ENCODE assay signal across 14 cellular contexts in genomic region chr7:26449175-26450165, GRCh38.
DNase-seq lines count a peak whose midpoint lies in the region; ATAC-seq, FAIRE-seq and TF ChIP-seq lines count a peak whose summit lies in the region.
"Had no signal": no experiment of that assay in that cellular context is flagged by ENCODE, and none has a peak within 500 bp of the region (broad histone marks: within the 10 kb centered on the region; RNA-seq: fewer than 3 reads in every experiment).

No MANE protein-coding gene starts in this region.

- no peaks in the 10 kb centered on the region for H3K27me3 Mint-ChIP-seq in astrocyte (ENCODE audit: low read depth, unreplicated experiment)
- H3K27me3 Mint-ChIP-seq in CD4-positive, alpha-beta T cell: peaks cover 20% of the 10 kb centered on the region

- peak overlapping the region; percentile 76 for H3K27ac Mint-ChIP-seq in astrocyte (ENCODE audit: unreplicated experiment)
- H3K27ac Mint-ChIP-seq in CD4-positive, alpha-beta T cell: no peak overlapping the region
- peak overlapping the region in 1 of 2 donors; percentile 40 for H3K27ac Mint-ChIP-seq in activated naive CD4-positive, alpha-beta T cell treated with anti-CD3 and anti-CD28 coated beads, Interleukin-2, amount 50 U/mL, for 72 hours
- H3K27ac Mint-ChIP-seq: activated CD4-positive, alpha-beta memory T cell treated with anti-CD3 and anti-CD28 coated beads, Interleukin-2, amount 10 ng/mL, durations not matched to agents 7 days and 5 days; activated naive CD8-positive, alpha-beta T cell; naive thymus-derived CD4-positive, alpha-beta T cell; T-helper 1 cell treated with Interleukin-12 subunit alpha and Interleukin-12 subunit beta and Interleukin-4 antibody, amounts not matched to agents 30 μg/mL and 1 μg/mL, for 36 hours had no signal

- no peak for TF ChIP-seq POLR2A in upper lobe of left lung (IDR thresholded peaks at IDR 0.05)

- no peaks in the 10 kb centered on the region for H3K36me3 Mint-ChIP-seq in astrocyte (ENCODE audit: low read depth, unreplicated experiment)
- H3K36me3 Mint-ChIP-seq in CD4-positive, alpha-beta T cell (ENCODE audit: low read depth): no peaks in the 10 kb centered on the region
- H3K36me3 Mint-ChIP-seq in activated naive CD4-positive, alpha-beta T cell treated with anti-CD3 and anti-CD28 coated beads, Interleukin-2, amount 50 U/mL, for 72 hours: no peaks in the 10 kb centered on the region
- H3K36me3 Mint-ChIP-seq: activated naive CD8-positive, alpha-beta T cell; naive thymus-derived CD4-positive, alpha-beta T cell had no signal

- H3K27ac ChIP-seq in astrocyte (ENCODE audit: low read depth, low read length) (no peak overlapping the region), keratinocyte (ENCODE audit: control insufficient read depth, insufficient read depth, low read length) (no peak overlapping the region), upper lobe of left lung (peak overlapping the region in 3 of 4 donors; percentile 11 to 74 (median 62))
- no peak overlapping the region for H3K27ac ChIP-seq in CD4-positive, alpha-beta T cell (ENCODE audit: low read depth, low read length)

- intact Hi-C loops in CD4-positive, alpha-beta T cell (cut with DNase I, micrococcal nuclease): no loop called here

- FAIRE-seq in astrocyte (lab: Jason Lieb, UNC) (peak; percentile 47), keratinocyte (lab: Jason Lieb, UNC) (peak; percentile 44)

- CTCF ChIA-PET in CD4-positive, alpha-beta T cell (lab: Charles Lee): interaction anchor here (1.2 kb wide), 1 partner anchor 11 kb away, joined by 3 read pairs; no protein-coding TSS in a partner anchor

- WGBS in upper lobe of left lung, 2 donors: 62 to 78% methylated on average over 12 of the region's 12 CpGs

- peaks cover 3% of the 10 kb centered on the region for H3K9me3 Mint-ChIP-seq in astrocyte (ENCODE audit: unreplicated experiment)
- no peaks in the 10 kb centered on the region for H3K9me3 Mint-ChIP-seq in CD4-positive, alpha-beta T cell
- no peaks in the 10 kb centered on the region for H3K9me3 Mint-ChIP-seq in activated naive CD4-positive, alpha-beta T cell treated with anti-CD3 and anti-CD28 coated beads, Interleukin-2, amount 50 U/mL, for 72 hours
- H3K9me3 Mint-ChIP-seq: activated CD4-positive, alpha-beta memory T cell treated with anti-CD3 and anti-CD28 coated beads, Interleukin-2, amount 10 ng/mL, durations not matched to agents 7 days and 5 days; naive thymus-derived CD4-positive, alpha-beta T cell; T-helper 1 cell treated with Interleukin-12 subunit alpha and Interleukin-12 subunit beta and Interleukin-4 antibody, amounts not matched to agents 30 μg/mL and 1 μg/mL, for 36 hours had no signal

- ATAC-seq in upper lobe of left lung (ENCODE audit: low FRiP score in 2 of 2): peak in 1 of 2 donors; percentile 96
- ATAC-seq in CD4-positive, alpha-beta T cell (ENCODE audit: poor library complexity): no peak
- no peak for ATAC-seq in activated naive CD4-positive, alpha-beta T cell treated with anti-CD3 and anti-CD28 coated beads, Interleukin-2, amount 50 U/mL, for 72 hours
- ATAC-seq: naive thymus-derived CD4-positive, alpha-beta T cell had no signal

- no peaks in the 10 kb centered on the region for H3K36me3 ChIP-seq in astrocyte (ENCODE audit: insufficient read depth, low read length)
- H3K36me3 ChIP-seq in keratinocyte (ENCODE audit: control insufficient read depth in 2 of 2, extremely low read depth in 1 of 2, insufficient read depth in 2 of 2, low read length in 2 of 2): no peaks in the 10 kb centered on the region
- H3K36me3 ChIP-seq in upper lobe of left lung: no peaks in the 10 kb centered on the region

- peaks cover 15% of the 10 kb centered on the region for H3K4me1 Mint-ChIP-seq in astrocyte (ENCODE audit: low read depth, unreplicated experiment)
- H3K4me1 Mint-ChIP-seq in CD4-positive, alpha-beta T cell (ENCODE audit: low read depth): no peaks in the 10 kb centered on the region
- H3K4me1 Mint-ChIP-seq: activated CD4-positive, alpha-beta memory T cell treated with anti-CD3 and anti-CD28 coated beads, Interleukin-2, amount 10 ng/mL, durations not matched to agents 7 days and 5 days had no signal

- H3K9me3 ChIP-seq in astrocyte (ENCODE audit: insufficient read depth, low read depth, low read length) (no peaks in the 10 kb centered on the region), keratinocyte (ENCODE audit: control insufficient read depth, low read depth, low read length) (no peaks in the 10 kb centered on the region), upper lobe of left lung (no peaks in the 10 kb centered on the region)
- H3K9me3 ChIP-seq in CD4-positive, alpha-beta T cell (ENCODE audit: control insufficient read depth, low read length): no peaks in the 10 kb centered on the region

- POLR2A ChIA-PET in CD4-positive, alpha-beta T cell (lab: Charles Lee): no interaction called here

- H3K4me3 Mint-ChIP-seq in astrocyte (ENCODE audit: unreplicated experiment): no peak overlapping the region
- no peak overlapping the region for H3K4me3 Mint-ChIP-seq in CD4-positive, alpha-beta T cell
- H3K4me3 Mint-ChIP-seq: activated CD4-positive, alpha-beta memory T cell treated with anti-CD3 and anti-CD28 coated beads, Interleukin-2, amount 10 ng/mL, durations not matched to agents 7 days and 5 days; activated naive CD8-positive, alpha-beta T cell; naive thymus-derived CD4-positive, alpha-beta T cell; T-helper 1 cell treated with Interleukin-12 subunit alpha and Interleukin-12 subunit beta and Interleukin-4 antibody, amounts not matched to agents 30 μg/mL and 1 μg/mL, for 36 hours had no signal

- DNase-seq in HK-2 (ENCODE audit: unreplicated experiment) (peak; percentile 46), astrocyte (ENCODE audit: low read depth) (peak; percentile 76), keratinocyte (ENCODE audit: low read depth, low spot score) (peak; percentile 23), upper lobe of left lung (no peak), T1000 (lab: John Stamatoyannopoulos, UW) (no peak)
- no peak for DNase-seq in CD4-positive, alpha-beta T cell
- DNase-seq in activated naive CD4-positive, alpha-beta T cell treated with anti-CD3 and anti-CD28 coated beads, Interleukin-2, amount 50 U/mL, for 72 hours (ENCODE audit: low spot score in 2 of 2): no peak
- DNase-seq: activated CD4-positive, alpha-beta memory T cell treated with anti-CD3 and anti-CD28 coated beads, Interleukin-2, amount 10 ng/mL, durations not matched to agents 7 days and 5 days; effector CD8-positive, alpha-beta T cell; naive thymus-derived CD4-positive, alpha-beta T cell; NCI-H1436 treated with DMSO at 0.1 percent for 48 hours; NK-92 treated with Interleukin-12 subunit alpha and Interleukin-12 subunit beta, amount 100 ng/mL, for 24 hours had no signal

- H2AFZ ChIP-seq in astrocyte (ENCODE audit: low read depth, low read length) (peak overlapping the region; percentile 51), keratinocyte (ENCODE audit: control insufficient read depth, low read length) (peak overlapping the region; percentile 70)

- no peaks in the 10 kb centered on the region for H3K27me3 ChIP-seq in astrocyte (ENCODE audit: insufficient read depth, low read length)
- no peaks in the 10 kb centered on the region for H3K27me3 ChIP-seq in keratinocyte (ENCODE audit: control insufficient read depth, extremely low read depth, insufficient read depth, low read length)
- H3K27me3 ChIP-seq in upper lobe of left lung: no peaks in the 10 kb centered on the region
- no peaks in the 10 kb centered on the region for H3K27me3 ChIP-seq in CD4-positive, alpha-beta T cell (ENCODE audit: control insufficient read depth, insufficient read depth, low read length)

- H3K4me1 ChIP-seq in astrocyte (ENCODE audit: insufficient read depth, low read length): peaks cover 9% of the 10 kb centered on the region
- H3K4me1 ChIP-seq in keratinocyte (ENCODE audit: control insufficient read depth, extremely low read depth, insufficient read depth, low read length): peaks cover 8% of the 10 kb centered on the region
- H3K4me1 ChIP-seq in upper lobe of left lung: peaks cover 0 to 4% (median 4%) of the 10 kb centered on the region in 4 donors

- H3K4me3 ChIP-seq in astrocyte (ENCODE audit: insufficient read depth, low read depth, low read length): no peak overlapping the region
- H3K4me3 ChIP-seq in keratinocyte (ENCODE audit: control insufficient read depth in 2 of 3, extremely low read depth in 1 of 3, insufficient read depth in 2 of 3, low read depth in 1 of 3, low read length in 3 of 3): peak overlapping the region in 1 of 3 experiments; percentile 0
- no peak overlapping the region for H3K4me3 ChIP-seq in upper lobe of left lung

- TF ChIP-seq CTCF in astrocyte (IDR thresholded peaks at IDR 0.05; ENCODE audit: insufficient read depth, low read depth, low read length) (no peak), keratinocyte (optimal IDR thresholded peaks at IDR 0.05 in 1 of 3, IDR thresholded peaks at IDR 0.05 in 1 of 3, conservative IDR thresholded peaks at IDR 0.05 in 1 of 3; ENCODE audit: extremely low read depth in 1 of 3, insufficient read depth in 2 of 3, low read length in 3 of 3) (no peak), upper lobe of left lung (IDR thresholded peaks at IDR 0.05) (no peak)
- no peak for TF ChIP-seq CTCF in CD4-positive, alpha-beta T cell (IDR thresholded peaks at IDR 0.05)

- TF ChIP-seq EP300 in upper lobe of left lung (IDR thresholded peaks at IDR 0.05): no peak

- peak overlapping the region; percentile 63 for H3K4me2 ChIP-seq in astrocyte (ENCODE audit: low read length)
- peak overlapping the region; percentile 54 for H3K4me2 ChIP-seq in keratinocyte (ENCODE audit: control insufficient read depth, extremely low read depth, insufficient read depth, low read depth, low read length)

- no peaks in the 10 kb centered on the region for H3K79me2 ChIP-seq in astrocyte (ENCODE audit: insufficient read depth, low read length)
- H3K79me2 ChIP-seq in keratinocyte (ENCODE audit: control insufficient read depth, insufficient read depth, low read length): no peaks in the 10 kb centered on the region

- H4K20me1 ChIP-seq in astrocyte (ENCODE audit: insufficient read depth, low read length) (no peaks in the 10 kb centered on the region), keratinocyte (ENCODE audit: control insufficient read depth, extremely low read depth, insufficient read depth, low read length) (no peaks in the 10 kb centered on the region)

- dilution Hi-C loops in keratinocyte (cut with MboI; ENCODE audit: extremely low pct_ligation_motif_present, low sequenced_read_pairs): no loop called here

- H3K9ac ChIP-seq in astrocyte (ENCODE audit: low read length): peak overlapping the region; percentile 16
- no peak overlapping the region for H3K9ac ChIP-seq in keratinocyte (ENCODE audit: control insufficient read depth, extremely low read depth, insufficient read depth, low read length)

- H3K9me1 ChIP-seq in keratinocyte (ENCODE audit: control insufficient read depth, extremely low read depth, insufficient read depth, low read length): no peaks in the 10 kb centered on the region

Comparison
In these comparisons a context has a peak if more than half of its experiments do, and no peak if none do; other contexts are left out.
1. DNase-seq: peak in HK-2 (single experiment), astrocyte (single experiment) and keratinocyte (single experiment); none in upper lobe of left lung (0 of 2), CD4-positive, alpha-beta T cell (0 of 10), T1000 (single experiment) and activated naive CD4-positive, alpha-beta T cell treated with anti-CD3 and anti-CD28 coated beads, Interleukin-2, amount 50 U/mL, for 72 hours (0 of 2).
2. H3K27ac ChIP-seq: peak in upper lobe of left lung (3 of 4); none in astrocyte (single experiment), keratinocyte (single experiment) and CD4-positive, alpha-beta T cell (single experiment).